9 cellular contexts compared by ENCODE assay signal in the genomic region with DNA sequence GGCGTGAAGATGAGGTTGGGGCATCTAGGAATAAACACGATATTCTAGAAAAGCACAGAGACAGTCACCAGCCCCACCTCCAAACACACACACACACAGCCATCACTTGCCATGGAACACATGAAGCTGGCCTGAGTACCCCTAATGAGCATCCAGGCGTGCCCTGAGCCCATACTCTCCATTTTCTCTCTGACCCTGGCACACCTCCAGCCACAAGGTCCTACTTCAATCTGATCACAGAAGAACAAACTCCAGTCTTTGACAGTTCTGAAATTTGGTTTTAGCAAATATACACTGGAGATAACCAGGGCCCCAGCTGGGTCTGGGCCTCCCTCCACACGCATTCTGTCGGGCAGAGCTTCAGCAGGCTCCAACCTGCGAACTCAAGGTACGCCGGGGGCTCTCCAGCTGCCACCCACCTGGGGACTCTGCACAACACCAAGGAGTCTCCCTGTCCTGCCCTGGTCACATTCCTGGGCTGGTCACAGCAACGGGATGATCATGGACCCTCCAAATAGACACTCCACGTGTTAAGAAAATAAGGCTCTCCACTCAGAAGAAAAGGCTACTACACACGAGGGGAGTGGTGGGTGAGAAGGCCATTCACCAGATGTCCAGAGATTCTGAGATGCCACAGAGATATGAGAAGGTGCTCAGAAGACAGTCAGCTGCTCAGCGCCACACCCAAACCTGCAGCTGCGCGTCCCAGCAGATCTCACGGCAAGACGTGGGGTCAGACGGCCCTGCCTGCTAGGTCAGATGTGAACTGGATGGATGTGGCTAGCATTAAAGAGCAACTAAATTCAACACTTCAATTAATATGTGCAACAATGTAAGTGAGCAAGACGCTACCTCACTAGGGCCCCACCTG. TPM values are rescaled to one million over a fixed set of nuclear protein-coding genes. Genes with fewer than 3 reads are reported as not detected.
DNase-seq lines count a peak whose midpoint lies in the region; ATAC-seq and TF ChIP-seq lines count a peak whose summit lies in the region.
"Had no signal": no experiment of that assay in that cellular context is flagged by ENCODE, and none has a peak within 500 bp of the region (broad histone marks: within the 10 kb centered on the region; RNA-seq: fewer than 3 reads in every experiment).

No MANE protein-coding gene starts in this region.

- whole genome bisulfite sequencing in neuronal stem cell (ENCODE audit: extremely low coverage in 2 of 2, insufficient read length in 2 of 2, insufficient replicate concordance in 1 of 2), 2 donors: no CpG with 5 or more reads among the region's 18 CpGs

- ATAC-seq in GM19372 (IDR thresholded peaks at IDR 0.05; ENCODE audit: low read depth, unreplicated experiment): peak; percentile 16
- peak; percentile 14 for ATAC-seq in HG03060 (IDR thresholded peaks at IDR 0.05; ENCODE audit: low read depth, unreplicated experiment)

- no peak overlapping the region for H3K4me3 Mint-ChIP-seq in HFFc6

- H3K27ac ChIP-seq in ascending aorta: peak overlapping the region; percentile 70 to 80
- no peak overlapping the region for H3K27ac ChIP-seq in neuronal stem cell (replicated peaks; ENCODE audit: low read length)
- H3K27ac ChIP-seq: SJSA1 had no signal

- no peak for DNase-seq in ascending aorta (ENCODE audit: low spot score in 2 of 2)
- DNase-seq in neuronal stem cell (ENCODE audit: low spot score): no peak
- no peak for DNase-seq in NCI-H2107 (lab: John Stamatoyannopoulos, UW)
- no peak for DNase-seq in HFFc6
- DNase-seq in stimulated activated CD4-positive, alpha-beta T cell treated with anti-CD3 and anti-CD28 coated beads, Interleukin-2, amount 100 ng/mL, for 48 hours: no peak
- DNase-seq in NCI-H510A (lab: John Stamatoyannopoulos, UW): no peak

- H3K27me3 Mint-ChIP-seq in HFFc6 (ENCODE audit: insufficient read depth): peaks cover 4% of the 10 kb centered on the region; the same call in 1 of the 2 replicates

- H3K27ac Mint-ChIP-seq in HFFc6: no peak overlapping the region

- no peak overlapping the region for H4K8ac ChIP-seq in neuronal stem cell (ENCODE audit: low read depth, low read length)

- H3K9ac ChIP-seq in neuronal stem cell (ENCODE audit: low read depth, low read length, poor library complexity): peak overlapping the region; percentile 9

- H2BK5ac ChIP-seq in neuronal stem cell (ENCODE audit: low read length): no peak overlapping the region

- H3K4me1 Mint-ChIP-seq in HFFc6 (ENCODE audit: low read depth): peaks cover 53% of the 10 kb centered on the region

- H3K9me3 Mint-ChIP-seq in HFFc6: no peaks in the 10 kb centered on the region

- H2AK5ac ChIP-seq in neuronal stem cell (ENCODE audit: low read depth, low read length): no peak overlapping the region

- H2BK120ac ChIP-seq in neuronal stem cell (ENCODE audit: low read depth, low read length): no peak overlapping the region

- H3K27me3 ChIP-seq in ascending aorta: no peaks in the 10 kb centered on the region
- peaks cover 0 to 4% (median 0%) of the 10 kb centered on the region in 3 experiments for H3K27me3 ChIP-seq in neuronal stem cell (ENCODE audit: control insufficient read depth in 3 of 3, insufficient read depth in 3 of 3, low read depth in 1 of 3, low read length in 3 of 3)
- H3K27me3 ChIP-seq: SJSA1 had no signal

- H3K4me1 ChIP-seq in ascending aorta (peaks cover 21 to 57% of the 10 kb centered on the region in 2 donors), neuronal stem cell (ENCODE audit: control insufficient read depth in 2 of 2, insufficient read depth in 1 of 2, low read depth in 1 of 2, low read length in 2 of 2) (peaks cover 6 to 17% of the 10 kb centered on the region in 2 donors)

- no peaks in the 10 kb centered on the region for H3K36me3 ChIP-seq in ascending aorta
- H3K36me3 ChIP-seq in neuronal stem cell (replicated peaks in 1 of 2; ENCODE audit: control insufficient read depth in 2 of 2, insufficient read depth in 2 of 2, low read length in 2 of 2): no peaks in the 10 kb centered on the region
- H3K36me3 ChIP-seq: SJSA1 had no signal

- H3K14ac ChIP-seq in neuronal stem cell (ENCODE audit: low read length): no peak overlapping the region

- H3K36me3 Mint-ChIP-seq in HFFc6 (ENCODE audit: low read depth): no peaks in the 10 kb centered on the region

- peak overlapping the region; percentile 24 for H3K18ac ChIP-seq in neuronal stem cell (ENCODE audit: low read length)

- H3K4me3 ChIP-seq in ascending aorta (peak overlapping the region in 1 of 2 donors; percentile 16), neuronal stem cell (ENCODE audit: low read length in 2 of 2) (no peak overlapping the region)
- H3K4me3 ChIP-seq: SJSA1 had no signal

- no peak overlapping the region for H3K4me2 ChIP-seq in neuronal stem cell (ENCODE audit: insufficient read depth, low read length, poor library complexity, severe bottlenecking)

- H2BK15ac ChIP-seq in neuronal stem cell (ENCODE audit: low read length): no peak overlapping the region

- no peak overlapping the region for H4K91ac ChIP-seq in neuronal stem cell (ENCODE audit: low read depth, low read length, poor library complexity)

- intact Hi-C loops in ascending aorta (cut with DNase I): no loop called here

- no peak for TF ChIP-seq CTCF in ascending aorta (IDR thresholded peaks at IDR 0.05)
- no peak for TF ChIP-seq CTCF in HFFc6 (IDR thresholded peaks at IDR 0.05)

- no peak overlapping the region for H2AFZ ChIP-seq in neuronal stem cell (ENCODE audit: low read length)

- H3K79me1 ChIP-seq in neuronal stem cell (ENCODE audit: low read depth, low read length): no peaks in the 10 kb centered on the region

- no peak overlapping the region for H2BK12ac ChIP-seq in neuronal stem cell (ENCODE audit: low read length)

- no peak overlapping the region for H3K4ac ChIP-seq in neuronal stem cell (ENCODE audit: low read length)

- H3K9me3 ChIP-seq in ascending aorta (no peaks in the 10 kb centered on the region), neuronal stem cell (replicated peaks in 1 of 2; ENCODE audit: control insufficient read depth in 2 of 2, insufficient read depth in 1 of 2, low read depth in 1 of 2, low read length in 2 of 2) (peaks cover 0 to 2% of the 10 kb centered on the region in 2 donors)
- H3K9me3 ChIP-seq: SJSA1 had no signal

- H3K23ac ChIP-seq in neuronal stem cell (ENCODE audit: low read depth, low read length, poor library complexity): no peak overlapping the region

RNA-seq across cellular contexts. Expression of gene PNMA1, which starts 57.0 kb away (rescaled TPM):
- total RNA-seq in ascending aorta: 30.2 TPM
- 48.0 TPM for polyA plus RNA-seq in neuronal stem cell (2013, experiment 1 of 2)
- polyA plus RNA-seq in neuronal stem cell (2013, experiment 2 of 2): 49.4 TPM
- total RNA-seq in HFFc6 (2021; fragmentation: NEBNext Ultra II Directional; extraction: Animal tissue kit (Norgen Biotek cat#: 25700)): 10 to 100 TPM; 51.1 to 60.9 (median 53.2) TPM
